Comparison of ENCODE assay signal across 11 cellular contexts in genomic region chr1:66300280-66300973, GRCh38.
DNase-seq lines count a peak whose midpoint lies in the region; ATAC-seq, FAIRE-seq and TF ChIP-seq lines count a peak whose summit lies in the region.
"Had no signal": no experiment of that assay in that cellular context is flagged by ENCODE, and none has a peak within 500 bp of the region (broad histone marks: within the 10 kb centered on the region; RNA-seq: fewer than 3 reads in every experiment).

No MANE protein-coding gene starts in this region.

- intact Hi-C loops in GM12878 (cut with micrococcal nuclease; ENCODE audit: unreplicated experiment): no loop called here

- no peak for TF ChIP-seq RAD21 in GM12878 (IDR thresholded peaks at IDR 0.05; ENCODE audit: insufficient read depth, low read depth, low read length)
- TF ChIP-seq RAD21 in liver (IDR thresholded peaks at IDR 0.05): peak; percentile 15 to 28

- H3K4me1 ChIP-seq in GM12878 (ENCODE audit: control insufficient read depth, insufficient read depth, low read length) (peaks cover 19% of the 10 kb centered on the region; the same call in 1 of the 2 replicates), liver (ENCODE audit: control insufficient read depth in 4 of 4, insufficient read depth in 4 of 4, low read length in 3 of 4) (peaks cover 5 to 17% (median 8%) of the 10 kb centered on the region in 4 donors), upper lobe of left lung (peaks cover 5 to 21% (median 8%) of the 10 kb centered on the region in 4 donors)

- H3K79me2 ChIP-seq in GM12878 (ENCODE audit: control insufficient read depth, insufficient read depth, low read length): no peaks in the 10 kb centered on the region

- peak overlapping the region; percentile 71 for H3K4me3 Mint-ChIP-seq in activated T-cell treated with anti-CD3 and anti-CD28 coated beads, Interleukin-2, amount 50 U/mL, for 4 hours

- H3K27ac ChIP-seq in GM12878 (ENCODE audit: control insufficient read depth, insufficient read depth) (peak overlapping the region; percentile 63), liver (ENCODE audit: low read depth in 1 of 2, low read length in 2 of 2) (peak overlapping the region; percentile 61 to 81), upper lobe of left lung (peak overlapping the region; percentile 50 to 77 (median 76))
- H3K27ac ChIP-seq: SK-N-MC had no signal

- CTCF ChIA-PET in GM12878 (lab: Yijun Ruan, JAX): interaction anchor here (0.7 to 2.5 kb wide), 8 partner anchors 9 to 144 kb away, joined by 3 to 17 read pairs (median 5); no protein-coding TSS in a partner anchor

- peak overlapping the region; percentile 79 for H3K4me2 ChIP-seq in GM12878 (ENCODE audit: control insufficient read depth, insufficient read depth)

- H3K4me1 Mint-ChIP-seq in activated T-cell treated with anti-CD3 and anti-CD28 coated beads, Interleukin-2, amount 50 U/mL, for 4 hours (ENCODE audit: low read depth): peaks cover 46% of the 10 kb centered on the region

- no peak for TF ChIP-seq EP300 in GM12878 (IDR thresholded peaks at IDR 0.05; ENCODE audit: borderline replicate concordance in 1 of 2, control insufficient read depth in 1 of 2, low read depth in 2 of 2, low read length in 2 of 2)
- TF ChIP-seq EP300 in upper lobe of left lung (IDR thresholded peaks at IDR 0.05): no peak

- RAD21 ChIA-PET in GM12878 (lab: Charles Lee; ENCODE audit: unreplicated experiment): interaction anchor here (0.7 to 3.5 kb wide), 20 partner anchors 9 to 146 kb away, joined by 3 to 14 read pairs (median 4); no protein-coding TSS in a partner anchor

- POLR2A ChIA-PET in GM12878 (lab: Charles Lee): interaction anchor here (0.8 to 1.9 kb wide), 9 partner anchors 9 to 70 kb away, joined by 3 to 5 read pairs (median 4); no protein-coding TSS in a partner anchor

- no TSS peak for BruUV-seq in GM12878 (replicated peaks; lab: Mats Ljungman, UMichigan)

- H3K27me3 ChIP-seq in GM12878 (replicated peaks in 1 of 2; ENCODE audit: control insufficient read depth in 2 of 2, insufficient read depth in 2 of 2, low read length in 1 of 2): no peaks in the 10 kb centered on the region
- no peaks in the 10 kb centered on the region for H3K27me3 ChIP-seq in liver (ENCODE audit: control insufficient read depth in 4 of 4, insufficient read depth in 4 of 4, low read length in 3 of 4)
- no peaks in the 10 kb centered on the region for H3K27me3 ChIP-seq in upper lobe of left lung

- H3K36me3 ChIP-seq in GM12878 (ENCODE audit: control insufficient read depth in 2 of 2, insufficient read depth in 2 of 2, low read length in 1 of 2) (no peaks in the 10 kb centered on the region), liver (ENCODE audit: control insufficient read depth in 4 of 4, insufficient read depth in 3 of 4, low read depth in 1 of 4, low read length in 3 of 4) (no peaks in the 10 kb centered on the region), upper lobe of left lung (no peaks in the 10 kb centered on the region)

- ATAC-seq in activated T-cell treated with anti-CD3 and anti-CD28 coated beads, Interleukin-2, amount 50 U/mL, for 4 hours: no peak
- ATAC-seq in GM12878 (no peak), upper lobe of left lung (ENCODE audit: low FRiP score in 2 of 2) (peak in 1 of 2 donors; percentile 74), HG02798 (IDR thresholded peaks at IDR 0.05; ENCODE audit: poor library complexity, unreplicated experiment) (no peak)

- H3K27me3 Mint-ChIP-seq in activated T-cell treated with anti-CD3 and anti-CD28 coated beads, Interleukin-2, amount 50 U/mL, for 4 hours (ENCODE audit: low read depth): no peaks in the 10 kb centered on the region
- H3K27me3 Mint-ChIP-seq: progenitor cell of endocrine pancreas had no signal

- TF ChIP-seq CTCF in GM12878 (IDR thresholded peaks at IDR 0.05 in 2 of 3, conservative IDR thresholded peaks at IDR 0.05 in 1 of 3; ENCODE audit: control insufficient read depth in 2 of 3, extremely low read depth in 1 of 3, insufficient read depth in 1 of 3, low read depth in 3 of 3, low read length in 3 of 3): no peak
- TF ChIP-seq CTCF in liver (IDR thresholded peaks at IDR 0.05; ENCODE audit: low read depth, low read length, missing input control): no peak
- no peak for TF ChIP-seq CTCF in upper lobe of left lung (IDR thresholded peaks at IDR 0.05)

- H3K9me3 ChIP-seq in GM12878 (replicated peaks; ENCODE audit: control insufficient read depth, insufficient read depth, low read length): no peaks in the 10 kb centered on the region
- H3K9me3 ChIP-seq in liver (ENCODE audit: control insufficient read depth in 4 of 4, low read length in 3 of 4): no peaks in the 10 kb centered on the region
- no peaks in the 10 kb centered on the region for H3K9me3 ChIP-seq in upper lobe of left lung

- no peaks in the 10 kb centered on the region for H3K9me3 Mint-ChIP-seq in activated T-cell treated with anti-CD3 and anti-CD28 coated beads, Interleukin-2, amount 50 U/mL, for 4 hours

- 87% methylated on average over 7 of the region's 7 CpGs for WGBS in GM12878 (ENCODE audit: insufficient coverage, insufficient replicate concordance, low lambda C conversion rate, missing lambda C conversion rate)
- WGBS in liver: 27% methylated on average over 7 of the region's 7 CpGs
- 58 to 68% methylated on average over 7 of the region's 7 CpGs for WGBS in upper lobe of left lung, 2 donors

- peak overlapping the region; percentile 91 for H2AFZ ChIP-seq in GM12878 (ENCODE audit: control insufficient read depth, low read depth, low read length)

- H3K9ac ChIP-seq in GM12878 (ENCODE audit: control insufficient read depth, insufficient read depth, low read length): no peak overlapping the region
- peak overlapping the region in 1 of 2 donors; percentile 3 for H3K9ac ChIP-seq in liver (ENCODE audit: low read depth in 1 of 2, low read length in 2 of 2)

- TF ChIP-seq POLR2A in GM12878 (IDR thresholded peaks at IDR 0.05; ENCODE audit: low read depth, low read length): no peak
- no peak for TF ChIP-seq POLR2A in upper lobe of left lung (IDR thresholded peaks at IDR 0.05)

- H3K36me3 Mint-ChIP-seq in activated T-cell treated with anti-CD3 and anti-CD28 coated beads, Interleukin-2, amount 50 U/mL, for 4 hours (ENCODE audit: insufficient read depth): no peaks in the 10 kb centered on the region

- H3K4me3 ChIP-seq in GM12878: no peak overlapping the region
- peak overlapping the region in 1 of 3 donors; percentile 32 for H3K4me3 ChIP-seq in liver (ENCODE audit: low read depth in 1 of 3, low read length in 3 of 3)
- H3K4me3 ChIP-seq in upper lobe of left lung: peak overlapping the region in 1 of 4 donors; percentile 25
- H3K4me3 ChIP-seq: SK-N-MC had no signal

- no peak for FAIRE-seq in GM12878 (lab: Jason Lieb, UNC)

- SMC1A ChIA-PET in GM12878 (lab: Charles Lee; ENCODE audit: uncharacterized antibody, unreplicated experiment): interaction anchor here (0.8 to 15.7 kb wide), 14 partner anchors 11 to 146 kb away, joined by 3 to 209 read pairs (median 6); no protein-coding TSS in a partner anchor

- H4K20me1 ChIP-seq in GM12878 (ENCODE audit: control insufficient read depth, insufficient read depth): no peaks in the 10 kb centered on the region

- no peak for DNase-seq in activated T-cell treated with anti-CD3 and anti-CD28 coated beads, Interleukin-2, amount 50 U/mL, for 4 hours
- no peak for DNase-seq in activated T-cell treated with anti-CD3 and anti-CD28 coated beads, Interleukin-2, amount 50 U/mL, for 48 hours
- DNase-seq in GM12878 (ENCODE audit: low read depth, low spot score): no peak
- peak in 1 of 2 donors; percentile 34 for DNase-seq in upper lobe of left lung
- no peak for DNase-seq in iPS-NIHi11 (ENCODE audit: low spot score)
- no peak for DNase-seq in NCI-H1105 (lab: John Stamatoyannopoulos, UW)
- DNase-seq: NCI-H446 treated with DMSO at 0.1 percent for 48 hours had no signal

- in situ Hi-C loops in GM12878 (cut with MboI): no loop called here

TF ChIP-seq in GM12878, 131 proteins besides CTCF, POLR2A, EP300 and RAD21 (continues in another document):
- no peak for TF ChIP-seq TARDBP (IDR thresholded peaks at IDR 0.05; ENCODE audit: borderline replicate concordance)
- TF ChIP-seq SMC3 (IDR thresholded peaks at IDR 0.05; ENCODE audit: borderline replicate concordance, low read length): no peak

TF ChIP-seq in liver, 16 proteins besides CTCF, POLR2A, EP300 and RAD21 (continues in another document):
- no peak for TF ChIP-seq REST (IDR thresholded peaks at IDR 0.05)
- TF ChIP-seq GABPA (IDR thresholded peaks at IDR 0.05 in 1 of 2, conservative IDR thresholded peaks at IDR 0.05 in 1 of 2): no peak
- no peak for TF ChIP-seq TAF1 (conservative IDR thresholded peaks at IDR 0.05)
- peak in 1 of 2 donors; percentile 59 for TF ChIP-seq RXRA (IDR thresholded peaks at IDR 0.05)
- TF ChIP-seq MAX (IDR thresholded peaks at IDR 0.05): no peak
- TF ChIP-seq ATF3 (IDR thresholded peaks at IDR 0.05): no peak
- TF ChIP-seq NR2F2 (IDR thresholded peaks at IDR 0.05): no peak
